In genomic region chr1:47331875-47332274, GRCh38 we compare ENCODE assay signal across 2 cellular contexts.
TF ChIP-seq lines count a peak whose summit lies in the region.

No MANE protein-coding gene starts in this region.

TF ChIP-seq in SK-N-SH, 30 proteins besides CTCF, POLR2A, EP300 and RAD21:
- TF ChIP-seq REST (IDR thresholded peaks at IDR 0.05; ENCODE audit: low read depth, low read length) (no peak), MAX (IDR thresholded peaks at IDR 0.05; ENCODE audit: low read depth) (no peak), YY1 (IDR thresholded peaks at IDR 0.05; ENCODE audit: low read depth) (no peak), GABPA (IDR thresholded peaks at IDR 0.05; ENCODE audit: low read depth) (no peak), USF2 (IDR thresholded peaks at IDR 0.05; ENCODE audit: borderline replicate concordance, low read depth, low read length) (no peak), GATA2 (CRISPR knock-in tag; IDR thresholded peaks at IDR 0.05) (no peak), MEF2A (IDR thresholded peaks at IDR 0.05; ENCODE audit: borderline replicate concordance, low read depth) (no peak), FOXJ3 (CRISPR knock-in tag; IDR thresholded peaks at IDR 0.05) (no peak), RXRA (IDR thresholded peaks at IDR 0.05; ENCODE audit: borderline replicate concordance, low read depth) (no peak), IRF3 (IDR thresholded peaks at IDR 0.05; ENCODE audit: low read depth, low read length) (no peak), TEAD4 (IDR thresholded peaks at IDR 0.05; ENCODE audit: borderline replicate concordance, insufficient read depth) (no peak)

TF ChIP-seq in SK-N-SH treated with all-trans-retinoic acid at 6 μM for 48 hours, 23 proteins besides CTCF, POLR2A, EP300 and RAD21:
- TF ChIP-seq CSRNP3 (CRISPR knock-in tag; IDR thresholded peaks at IDR 0.05) (no peak), RARB (CRISPR knock-in tag; IDR thresholded peaks at IDR 0.05) (no peak), TSHZ2 (CRISPR knock-in tag; IDR thresholded peaks at IDR 0.05) (no peak), ESRRG (CRISPR knock-in tag; IDR thresholded peaks at IDR 0.05) (no peak), ZNF8 (CRISPR knock-in tag; IDR thresholded peaks at IDR 0.05) (no peak), TOX (CRISPR knock-in tag; IDR thresholded peaks at IDR 0.05; ENCODE audit: borderline replicate concordance) (no peak), ZFP3 (CRISPR knock-in tag; IDR thresholded peaks at IDR 0.05) (no peak)
